20 cellular contexts compared by ENCODE assay signal in the genomic region with DNA sequence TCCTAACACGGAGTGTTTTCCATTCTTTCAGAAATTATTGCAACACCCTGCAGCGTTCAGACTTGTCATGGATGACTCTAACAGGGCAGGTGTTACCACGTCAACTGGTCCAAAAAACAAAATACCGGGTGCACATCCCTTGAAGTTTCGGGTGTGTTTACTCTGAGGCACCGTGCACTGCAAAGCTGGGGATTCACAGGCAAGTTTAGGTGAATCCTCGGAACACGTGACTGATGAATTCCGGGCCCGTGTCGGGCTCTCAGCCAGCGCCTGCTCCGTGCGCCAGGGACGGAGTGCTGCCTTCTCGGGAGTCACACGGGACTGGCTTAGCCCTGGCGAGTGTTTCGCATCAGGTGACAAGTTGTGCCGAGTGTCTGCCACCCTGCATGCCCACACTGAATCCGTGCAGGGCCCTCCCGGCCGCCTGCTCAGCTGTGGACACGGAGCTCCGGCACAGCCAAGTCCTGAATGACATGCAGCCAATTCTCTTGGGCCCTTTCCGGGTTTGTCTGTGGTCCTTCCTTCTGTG.
A peak's percentile ranks its signal among the peaks of the same experiment; 100 is the strongest.
DNase-seq lines count a peak whose midpoint lies in the region; ATAC-seq and TF ChIP-seq lines count a peak whose summit lies in the region.
"Had no signal": no experiment of that assay in that cellular context is flagged by ENCODE, and none has a peak within 500 bp of the region (broad histone marks: within the 10 kb centered on the region; RNA-seq: fewer than 3 reads in every experiment).

No MANE protein-coding gene starts in this region.

- no peak for TF ChIP-seq CTCF in MCF 10A (IDR thresholded peaks at IDR 0.05; ENCODE audit: unreplicated experiment)
- TF ChIP-seq CTCF in nephron progenitor cell (IDR thresholded peaks at IDR 0.05) = no peak

- POLR2A ChIA-PET in MCF 10A (lab: Yijun Ruan, JAX) = interaction anchor here (0.6 to 5.8 kb wide), 20 partner anchors 10 to 1650 kb away, joined by 3 to 144 read pairs (median 4); a partner anchor contains a TSS

- H3K4me1 ChIP-seq in BLaER1 treated with 17β-estradiol and CSF1 and Interleukin-3, amounts not matched to agents 10 nM and 100 nM = peaks cover 9 to 65% (median 56%) of the 10 kb centered on the region in 10 experiments; a peak in 18 of 20 replicates
- H3K4me1 ChIP-seq: thyroid gland had no signal

- intact Hi-C loops in MCF 10A (cut with micrococcal nuclease) (loop anchor here (2.0 kb wide), 1 partner anchor 64 kb away; no protein-coding TSS in a partner anchor), cardiac septum (cut with DNase I) (loop anchor here (2.0 to 5.0 kb wide), 3 partner anchors 64 to 148 kb away; a partner anchor contains a TSS), sciatic nerve (cut with DNase I) (no loop called here)

- H3K27ac Mint-ChIP-seq in MCF 10A (ENCODE audit: low read depth, unreplicated experiment) = peak overlapping the region; percentile 96
- H3K27ac Mint-ChIP-seq in nephron progenitor cell = no peak overlapping the region
- H3K27ac Mint-ChIP-seq in T-helper 2 cell treated with Interferon-gamma antibody and Interleukin-4, amounts not matched to agents 5 μg/mL and 100 μg/mL, for 36 hours = no peak overlapping the region
- H3K27ac Mint-ChIP-seq: CD8-positive, alpha-beta T cell; endodermal cell; T-cell had no signal

- no peak overlapping the region for H3K27ac ChIP-seq in BLaER1 treated with 17β-estradiol and CSF1 and Interleukin-3, amounts not matched to agents 10 nM and 100 nM
- H3K27ac ChIP-seq: GM23248, thyroid gland had no signal

- H3K4me2 ChIP-seq in BLaER1 treated with 17β-estradiol and CSF1 and Interleukin-3, amounts not matched to agents 10 nM and 100 nM = peak overlapping the region in 8 of 11 experiments; percentile 44 to 89 (median 82); a peak in 16 of 22 replicates

- ATAC-seq in sciatic nerve (peak; percentile 39), HG02610 (IDR thresholded peaks at IDR 0.05; ENCODE audit: unreplicated experiment) (no peak), GM19324 (IDR thresholded peaks at IDR 0.05; ENCODE audit: low FRiP score, unreplicated experiment) (no peak)
- ATAC-seq: CD8-positive, alpha-beta T cell; left colon; T-cell had no signal

- H3K36me3 ChIP-seq in BLaER1 treated with 17β-estradiol and CSF1 and Interleukin-3, amounts not matched to agents 10 nM and 100 nM = no peaks in the 10 kb centered on the region
- H3K36me3 ChIP-seq: thyroid gland had no signal

- CTCF ChIA-PET in MCF 10A (lab: Yijun Ruan, JAX) = interaction anchor here (1.4 kb wide), 3 partner anchors 10 to 146 kb away, joined by 4 to 5 read pairs (median 4); no protein-coding TSS in a partner anchor

- H3K4me1 Mint-ChIP-seq in MCF 10A (ENCODE audit: insufficient read depth, unreplicated experiment) (peaks cover 28% of the 10 kb centered on the region), nephron progenitor cell (peaks cover 20% of the 10 kb centered on the region)
- H3K4me1 Mint-ChIP-seq in T-helper 2 cell treated with Interferon-gamma antibody and Interleukin-4, amounts not matched to agents 5 μg/mL and 100 μg/mL, for 36 hours (ENCODE audit: low read depth) = no peaks in the 10 kb centered on the region
- H3K4me1 Mint-ChIP-seq: T-cell had no signal

- no peak overlapping the region for H3K9ac ChIP-seq in BLaER1 treated with 17β-estradiol and CSF1 and Interleukin-3, amounts not matched to agents 10 nM and 100 nM
- H3K9ac ChIP-seq: GM23248 had no signal

- H3K36me3 Mint-ChIP-seq in MCF 10A (ENCODE audit: insufficient read depth, unreplicated experiment) (peaks cover 31% of the 10 kb centered on the region), nephron progenitor cell (ENCODE audit: low read depth) (no peaks in the 10 kb centered on the region)
- no peaks in the 10 kb centered on the region for H3K36me3 Mint-ChIP-seq in T-helper 2 cell treated with Interferon-gamma antibody and Interleukin-4, amounts not matched to agents 5 μg/mL and 100 μg/mL, for 36 hours (ENCODE audit: low read depth)
- H3K36me3 Mint-ChIP-seq: CD8-positive, alpha-beta T cell; T-cell had no signal

- DNase-seq in MCF 10A (ENCODE audit: unreplicated experiment) = peak; percentile 93
- DNase-seq in cardiac septum (ENCODE audit: low spot score) = peak; percentile 87
- DNase-seq in sciatic nerve (ENCODE audit: low spot score) = no peak
- no peak for DNase-seq in nephron progenitor cell
- no peak for DNase-seq in T-helper 2 cell treated with Interferon-gamma antibody and Interleukin-4, amounts not matched to agents 5 μg/mL and 100 μg/mL, for 36 hours (ENCODE audit: low spot score)
- DNase-seq: activated CD4-positive, alpha-beta T cell treated with anti-CD3 and anti-CD28 coated beads, Interleukin-2, amount 50 U/mL, for 4 hours; activated naive CD4-positive, alpha-beta T cell treated with Interleukin-2 at 50 U/mL for 16 hours; CD8-positive, alpha-beta T cell; endodermal cell; foreskin fibroblast; GM23248; left colon; NCI-H1694; SHP77 treated with DMSO at 0.1 percent for 48 hours; small intestine; T-cell had no signal

- H3K4me3 Mint-ChIP-seq in MCF 10A (ENCODE audit: unreplicated experiment) = peak overlapping the region; percentile 67
- no peak overlapping the region for H3K4me3 Mint-ChIP-seq in nephron progenitor cell
- H3K4me3 Mint-ChIP-seq in T-helper 2 cell treated with Interferon-gamma antibody and Interleukin-4, amounts not matched to agents 5 μg/mL and 100 μg/mL, for 36 hours = no peak overlapping the region
- H3K4me3 Mint-ChIP-seq: CD8-positive, alpha-beta T cell; endodermal cell; T-cell had no signal

- peaks cover 0 to 18% (median 0%) of the 10 kb centered on the region in 11 experiments; a peak in 7 of 22 replicates for H4K20me1 ChIP-seq in BLaER1 treated with 17β-estradiol and CSF1 and Interleukin-3, amounts not matched to agents 10 nM and 100 nM

- H3K9me3 ChIP-seq in BLaER1 treated with 17β-estradiol and CSF1 and Interleukin-3, amounts not matched to agents 10 nM and 100 nM (replicated peaks in 1 of 11) = no peaks in the 10 kb centered on the region
- H3K9me3 ChIP-seq: thyroid gland had no signal

- peaks cover 4 to 83% (median 53%) of the 10 kb centered on the region in 11 experiments; a peak in 20 of 22 replicates for H3K27me3 ChIP-seq in BLaER1 treated with 17β-estradiol and CSF1 and Interleukin-3, amounts not matched to agents 10 nM and 100 nM
- H3K27me3 ChIP-seq: thyroid gland had no signal

- no peak overlapping the region for H3K4me3 ChIP-seq in BLaER1 treated with 17β-estradiol and CSF1 and Interleukin-3, amounts not matched to agents 10 nM and 100 nM
- H3K4me3 ChIP-seq: GM23248, thyroid gland had no signal

- no TSS peak for BruUV-seq in MCF 10A (replicated peaks; lab: Mats Ljungman, UMichigan)

- H3K9me3 Mint-ChIP-seq in MCF 10A (ENCODE audit: unreplicated experiment) = no peaks in the 10 kb centered on the region
- peaks cover 2% of the 10 kb centered on the region for H3K9me3 Mint-ChIP-seq in nephron progenitor cell
- no peaks in the 10 kb centered on the region for H3K9me3 Mint-ChIP-seq in T-helper 2 cell treated with Interferon-gamma antibody and Interleukin-4, amounts not matched to agents 5 μg/mL and 100 μg/mL, for 36 hours
- H3K9me3 Mint-ChIP-seq: CD8-positive, alpha-beta T cell; endodermal cell; T-cell had no signal

- H3K27me3 Mint-ChIP-seq in MCF 10A (ENCODE audit: insufficient read depth, unreplicated experiment) (no peaks in the 10 kb centered on the region), nephron progenitor cell (ENCODE audit: low read depth, poor library complexity) (peaks cover 66% of the 10 kb centered on the region)
- H3K27me3 Mint-ChIP-seq in T-helper 2 cell treated with Interferon-gamma antibody and Interleukin-4, amounts not matched to agents 5 μg/mL and 100 μg/mL, for 36 hours (ENCODE audit: low read depth) = peaks cover 9% of the 10 kb centered on the region

Comparison
In these comparisons a context has a peak if more than half of its experiments do, and no peak if none do; other contexts are left out.
1. DNase-seq: peak in MCF 10A (single experiment) and cardiac septum (single experiment); none in sciatic nerve (single experiment), nephron progenitor cell (single experiment) and T-helper 2 cell treated with Interferon-gamma antibody and Interleukin-4, amounts not matched to agents 5 μg/mL and 100 μg/mL, for 36 hours (single experiment).